ENCODE assay signal across 15 cellular contexts in the genomic region with DNA sequence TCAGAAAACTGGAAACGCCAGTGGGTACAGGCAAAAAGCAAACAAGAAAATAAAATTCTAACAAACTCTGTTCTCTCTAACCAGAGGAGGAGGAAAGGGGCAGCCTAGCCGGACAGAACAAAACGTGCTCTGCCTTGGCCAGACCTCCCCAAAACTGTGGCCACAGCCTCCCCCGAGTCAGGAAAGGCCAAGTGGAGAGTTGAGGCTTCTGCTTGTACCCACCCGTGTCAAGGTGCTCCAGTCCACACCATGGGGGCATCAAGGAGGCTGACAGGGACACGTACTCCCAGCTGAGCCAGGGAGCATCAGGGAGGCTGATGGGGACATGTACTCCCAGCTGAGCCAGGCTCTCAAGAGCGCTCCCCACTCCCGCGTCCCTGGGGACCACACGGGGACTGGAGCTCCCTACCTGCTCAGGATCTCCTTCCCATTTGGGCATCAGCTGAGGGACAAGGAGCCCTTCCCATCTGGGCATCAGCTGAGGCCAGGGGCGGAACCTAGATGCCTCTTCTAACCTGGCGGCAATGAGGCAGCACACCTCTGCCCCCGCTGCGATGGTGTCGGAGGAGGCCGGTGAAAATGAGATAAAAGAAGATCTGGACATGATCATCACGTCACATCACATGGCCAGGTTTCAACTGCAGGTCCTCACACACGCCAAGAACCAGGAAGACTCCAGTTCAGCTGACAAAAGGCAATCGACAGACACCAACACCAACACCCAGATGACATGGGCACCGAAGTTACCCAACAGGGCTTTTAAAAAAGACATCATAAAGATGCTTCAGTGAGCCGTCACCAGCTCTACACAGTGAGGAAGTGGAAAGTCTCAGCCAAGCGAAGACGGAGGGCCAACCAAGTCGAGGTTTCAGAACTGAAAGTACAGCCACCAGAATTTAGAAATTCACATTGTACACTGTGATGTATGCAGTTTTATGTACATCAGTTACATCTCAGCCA.
DNase-seq lines count a peak whose midpoint lies in the region; ATAC-seq, FAIRE-seq and TF ChIP-seq lines count a peak whose summit lies in the region.
"Had no signal": no experiment of that assay in that cellular context is flagged by ENCODE, and none has a peak within 500 bp of the region (broad histone marks: within the 10 kb centered on the region; RNA-seq: fewer than 3 reads in every experiment).

No MANE protein-coding gene starts in this region.

- under 1% methylated on average over 24 of the region's 24 CpGs for WGBS in K562 (ENCODE audit: insufficient coverage, low coverage, missing lambda C conversion rate)
- 86 to 90% (median 88%) methylated on average over 24 of the region's 24 CpGs for WGBS in psoas muscle, 3 donors

- peaks cover 15% of the 10 kb centered on the region for H4K20me1 ChIP-seq in K562 (replicated peaks; ENCODE audit: control insufficient read depth, insufficient read depth, low read length)

- BruUV-seq in K562 (replicated peaks; lab: Mats Ljungman, UMichigan), result no TSS peak

- CTCF ChIA-PET in K562 (lab: Yijun Ruan, JAX; ENCODE audit: low intra/inter-chr PET ratio), result interaction anchor here (0.7 kb wide), 1 partner anchor 834 kb away, joined by 3 read pairs; no protein-coding TSS in a partner anchor

- no peak overlapping the region for H3K27ac Mint-ChIP-seq in activated naive CD4-positive, alpha-beta T cell treated with anti-CD3 and anti-CD28 coated beads, Interleukin-2, amount 50 U/mL, for 24 hours

- no peaks in the 10 kb centered on the region for H3K9me1 ChIP-seq in K562 (ENCODE audit: control insufficient read depth, insufficient read depth, low read length)

- POLR2A ChIA-PET in K562 (lab: Yijun Ruan, JAX), result interaction anchor here (0.7 kb wide), 1 partner anchor 289 kb away, joined by 3 read pairs; no protein-coding TSS in a partner anchor

- H3K27ac ChIP-seq in K562 (ENCODE audit: extremely low read depth, low read depth, low read length) (no peak overlapping the region), psoas muscle (no peak overlapping the region)

- H3K36me3 Mint-ChIP-seq in activated naive CD4-positive, alpha-beta T cell treated with anti-CD3 and anti-CD28 coated beads, Interleukin-2, amount 50 U/mL, for 24 hours, result no peaks in the 10 kb centered on the region

- DNase-seq in activated naive CD4-positive, alpha-beta T cell treated with anti-CD3 and anti-CD28 coated beads, Interleukin-2, amount 50 U/mL, for 16 hours, result no peak
- DNase-seq in SIG-M5 (lab: John Stamatoyannopoulos, UW) (peak; percentile 12), K562 (ENCODE audit: extremely low read depth in 1 of 4, low spot score in 3 of 4) (no peak), NCI-H1048 (lab: John Stamatoyannopoulos, UW) (no peak), psoas muscle (no peak)
- DNase-seq: activated CD4-positive, CD25-positive, alpha-beta regulatory T cell; DMS 273 treated with DMSO at 0.1 percent for 48 hours; effector CD8-positive, alpha-beta T cell; NK-92 treated with Interleukin-12 subunit alpha and Interleukin-12 subunit beta, amount 100 ng/mL, for 24 hours; SK-N-SH; substantia nigra had no signal

- H3K4me1 Mint-ChIP-seq in activated naive CD4-positive, alpha-beta T cell treated with anti-CD3 and anti-CD28 coated beads, Interleukin-2, amount 50 U/mL, for 24 hours, result peaks cover 16% of the 10 kb centered on the region

- intact Hi-C loops in K562 (cut with micrococcal nuclease), result no loop called here
- intact Hi-C loops in psoas muscle (cut with DNase I), result loop anchor here in 1 of 2 donors (10.0 kb wide), 1 partner anchor 532 kb away; no protein-coding TSS in a partner anchor

- no peaks in the 10 kb centered on the region for H3K9me3 ChIP-seq in K562 (replicated peaks; ENCODE audit: control insufficient read depth, insufficient read depth, low read depth, low read length)
- H3K9me3 ChIP-seq in psoas muscle, result no peaks in the 10 kb centered on the region
- H3K9me3 ChIP-seq: SK-N-SH had no signal

- no peaks in the 10 kb centered on the region for H3K27me3 Mint-ChIP-seq in activated naive CD4-positive, alpha-beta T cell treated with anti-CD3 and anti-CD28 coated beads, Interleukin-2, amount 50 U/mL, for 24 hours

- no peak for TF ChIP-seq POLR2A in K562 (conservative IDR thresholded peaks at IDR 0.05)

- no peak overlapping the region for H2AFZ ChIP-seq in K562 (ENCODE audit: low read depth, low read length)

- H3K4me3 ChIP-seq in K562 (no peak overlapping the region), psoas muscle (no peak overlapping the region)
- H3K4me3 ChIP-seq: lung had no signal

- TF ChIP-seq RAD21 in K562 (CRISPR knock-in tag; conservative IDR thresholded peaks at IDR 0.05 in 1 of 2, IDR thresholded peaks at IDR 0.05 in 1 of 2), result no peak

- H3K4me2 ChIP-seq in K562 (ENCODE audit: insufficient read depth, low read length), result no peak overlapping the region
- H3K4me2 ChIP-seq: SK-N-SH had no signal

- peak overlapping the region; percentile 64 for H3K4me3 Mint-ChIP-seq in activated naive CD4-positive, alpha-beta T cell treated with anti-CD3 and anti-CD28 coated beads, Interleukin-2, amount 50 U/mL, for 24 hours

- H3K9ac ChIP-seq in K562 (ENCODE audit: insufficient read depth in 1 of 2, low read depth in 2 of 2, low read length in 2 of 2), result no peak overlapping the region
- H3K9ac ChIP-seq: SK-N-SH had no signal

- no peak for TF ChIP-seq CTCF in K562 (IDR thresholded peaks at IDR 0.05 in 2 of 3, conservative IDR thresholded peaks at IDR 0.05 in 1 of 3; ENCODE audit: insufficient read depth in 2 of 3, low read depth in 1 of 3, low read length in 3 of 3)
- TF ChIP-seq CTCF in psoas muscle (IDR thresholded peaks at IDR 0.05), result no peak

- H3K4me1 ChIP-seq in K562 (replicated peaks in 1 of 2; ENCODE audit: control insufficient read depth in 2 of 2, insufficient read depth in 2 of 2, low read length in 2 of 2) (peaks cover 0 to 4% of the 10 kb centered on the region in 2 experiments; a peak in 2 of 5 replicates), psoas muscle (no peaks in the 10 kb centered on the region)

- H3K27me3 ChIP-seq in K562 (ENCODE audit: control insufficient read depth in 2 of 2, insufficient read depth in 2 of 2, low read length in 2 of 2), result peaks cover 61 to 78% of the 10 kb centered on the region in 2 experiments
- H3K27me3 ChIP-seq in psoas muscle (ENCODE audit: insufficient read depth in 3 of 3, low read length in 2 of 3), result peaks cover 0 to 28% (median 9%) of the 10 kb centered on the region in 3 donors

- no peak for ATAC-seq in K562
- no peak for ATAC-seq in GM18868 (IDR thresholded peaks at IDR 0.05; ENCODE audit: unreplicated experiment)
- no peak for ATAC-seq in psoas muscle
- no peak for ATAC-seq in GM21390 (IDR thresholded peaks at IDR 0.05; ENCODE audit: unreplicated experiment)

- no peaks in the 10 kb centered on the region for H3K9me3 Mint-ChIP-seq in activated naive CD4-positive, alpha-beta T cell treated with anti-CD3 and anti-CD28 coated beads, Interleukin-2, amount 50 U/mL, for 24 hours

- FAIRE-seq in K562 (lab: Jason Lieb, UNC), result peak; percentile 42

- H3K36me3 ChIP-seq in K562 (ENCODE audit: control insufficient read depth, insufficient read depth, low read length) (no peaks in the 10 kb centered on the region), psoas muscle (ENCODE audit: insufficient read depth in 1 of 2, low read depth in 1 of 2) (no peaks in the 10 kb centered on the region)

- in situ Hi-C loops in K562 (cut with MboI), result loop anchor here (10.0 to 25.0 kb wide), 3 partner anchors 522 to 865 kb away; no protein-coding TSS in a partner anchor

- no peak for TF ChIP-seq EP300 in K562 (IDR thresholded peaks at IDR 0.05; ENCODE audit: low read length)

- H3K79me2 ChIP-seq in K562 (ENCODE audit: control insufficient read depth, insufficient read depth, low read length), result no peaks in the 10 kb centered on the region

TF ChIP-seq in K562, 482 proteins besides CTCF, POLR2A, EP300 and RAD21:
- TF ChIP-seq SNRNP70 (optimal IDR thresholded peaks at IDR 0.05; ENCODE audit: low read depth, low read length), result no peak
- no peak for TF ChIP-seq RFX7 (CRISPR knock-in tag; IDR thresholded peaks at IDR 0.05)
- TF ChIP-seq ZKSCAN1 (IDR thresholded peaks at IDR 0.05; ENCODE audit: low read depth, low read length), result no peak
- TF ChIP-seq XRCC5 (IDR thresholded peaks at IDR 0.05; ENCODE audit: low read depth, low read length), result no peak
- TF ChIP-seq C11orf30 (IDR thresholded peaks at IDR 0.05; ENCODE audit: low read depth), result no peak
- no peak for TF ChIP-seq FOXJ3 (CRISPR knock-in tag; IDR thresholded peaks at IDR 0.05)
- no peak for TF ChIP-seq SRSF1 (IDR thresholded peaks at IDR 0.05; ENCODE audit: low read depth, low read length)
- TF ChIP-seq TEAD4 (IDR thresholded peaks at IDR 0.05; ENCODE audit: low read length), result no peak
- no peak for TF ChIP-seq TEAD4 (CRISPR knock-in tag; IDR thresholded peaks at IDR 0.05; ENCODE audit: borderline replicate concordance)
- no peak for TF ChIP-seq NCOA6 (IDR thresholded peaks at IDR 0.05)
- TF ChIP-seq MYBL2 (IDR thresholded peaks at IDR 0.05; ENCODE audit: low read depth), result no peak
- TF ChIP-seq MYBL2 (CRISPR knock-in tag; IDR thresholded peaks at IDR 0.05; ENCODE audit: borderline replicate concordance), result no peak
- TF ChIP-seq TCFL5 (CRISPR knock-in tag; conservative IDR thresholded peaks at IDR 0.05), result no peak
- TF ChIP-seq, protein P1, sequence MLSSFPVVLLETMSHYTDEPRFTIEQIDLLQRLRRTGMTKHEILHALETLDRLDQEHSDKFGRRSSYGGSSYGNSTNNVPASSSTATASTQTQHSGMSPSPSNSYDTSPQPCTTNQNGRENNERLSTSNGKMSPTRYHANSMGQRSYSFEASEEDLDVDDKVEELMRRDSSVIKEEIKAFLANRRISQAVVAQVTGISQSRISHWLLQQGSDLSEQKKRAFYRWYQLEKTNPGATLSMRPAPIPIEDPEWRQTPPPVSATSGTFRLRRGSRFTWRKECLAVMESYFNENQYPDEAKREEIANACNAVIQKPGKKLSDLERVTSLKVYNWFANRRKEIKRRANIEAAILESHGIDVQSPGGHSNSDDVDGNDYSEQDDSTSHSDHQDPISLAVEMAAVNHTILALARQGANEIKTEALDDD (IDR thresholded peaks at IDR 0.05), result no peak
- TF ChIP-seq RNF2 (IDR thresholded peaks at IDR 0.05), result no peak
- TF ChIP-seq ZFP30 (CRISPR knock-in tag; IDR thresholded peaks at IDR 0.05; ENCODE audit: borderline replicate concordance), result no peak
- TF ChIP-seq ARID2 (IDR thresholded peaks at IDR 0.05), result no peak
- TF ChIP-seq CEBPG (CRISPR knock-in tag; IDR thresholded peaks at IDR 0.05), result no peak
- TF ChIP-seq CEBPG (tag; conservative IDR thresholded peaks at IDR 0.05 in 1 of 2, IDR thresholded peaks at IDR 0.05 in 1 of 2), result no peak
- no peak for TF ChIP-seq GATA2 (CRISPR knock-in tag; IDR thresholded peaks at IDR 0.05)
